In the genomic region with DNA sequence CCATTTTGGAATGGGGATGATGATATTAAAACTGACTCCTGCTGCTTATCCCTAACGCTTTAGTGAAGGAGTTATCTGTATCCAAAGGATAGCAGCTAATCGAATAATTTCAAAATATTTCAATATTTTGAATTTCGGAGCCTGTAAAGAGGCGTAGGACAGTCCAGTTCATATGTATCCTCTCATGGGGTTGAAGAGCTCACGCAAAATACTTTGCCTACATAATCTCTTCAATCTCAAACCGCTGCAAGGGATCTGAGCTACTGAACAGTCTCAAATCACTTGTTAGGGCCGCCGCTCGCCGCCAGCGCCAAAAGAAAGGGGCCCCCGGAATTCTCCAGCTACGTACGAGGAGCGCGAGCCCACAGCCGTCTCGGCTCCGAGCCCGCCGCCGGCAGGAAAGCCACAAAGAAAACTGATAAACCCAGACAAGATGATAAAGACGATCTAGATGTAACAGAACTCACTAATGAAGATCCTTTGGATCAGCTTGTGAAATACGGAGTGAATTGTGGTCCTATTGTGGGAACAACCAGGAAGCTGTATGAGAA, we compare ENCODE assay signal across 8 cellular contexts. TPM values are rescaled to one million over a fixed set of nuclear protein-coding genes. Genes with fewer than 3 reads are reported as not detected.
DNase-seq lines count a peak whose midpoint lies in the region; ATAC-seq and TF ChIP-seq lines count a peak whose summit lies in the region.

No MANE protein-coding gene starts in this region.

- H3K9me3 ChIP-seq in OCI-LY3 (ENCODE audit: insufficient read depth, low read length) = no peaks in the 10 kb centered on the region
- H3K9me3 ChIP-seq in gastrocnemius medialis = no peaks in the 10 kb centered on the region

- H3K4me3 ChIP-seq in OCI-LY3 (ENCODE audit: low read length) (peak overlapping the region; percentile 77), iPS-11a (ENCODE audit: low read depth, low read length) (peak overlapping the region; percentile 88), gastrocnemius medialis (peak overlapping the region; percentile 68 to 98 (median 93))

- intact Hi-C loops in gastrocnemius medialis (cut with DNase I; ENCODE audit: low total_unique reads) = loop anchor here (5.0 kb wide), 1 partner anchor 60 kb away; a partner anchor contains a TSS

- peak overlapping the region; percentile 93 for H3K4me2 ChIP-seq in OCI-LY3 (ENCODE audit: low read length)

- H4K20me1 ChIP-seq in OCI-LY3 (ENCODE audit: insufficient read depth, low read length) = peaks cover 7% of the 10 kb centered on the region

- no peak for TF ChIP-seq POLR2A in gastrocnemius medialis (IDR thresholded peaks at IDR 0.05)

- peaks cover 12% of the 10 kb centered on the region for H3K4me1 ChIP-seq in OCI-LY3 (ENCODE audit: low read length)
- peaks cover 8 to 11% of the 10 kb centered on the region in 2 donors for H3K4me1 ChIP-seq in gastrocnemius medialis

- H3K27me3 ChIP-seq in OCI-LY3 (ENCODE audit: low read depth, low read length) = no peaks in the 10 kb centered on the region
- no peaks in the 10 kb centered on the region for H3K27me3 ChIP-seq in gastrocnemius medialis

- in situ Hi-C loops in gastrocnemius medialis (cut with MboI; ENCODE audit: low sequenced_read_pairs in 4 of 4) = no loop called here

- H3K79me2 ChIP-seq in OCI-LY3 (ENCODE audit: low read length) = peaks cover 44% of the 10 kb centered on the region

- TF ChIP-seq CTCF in OCI-LY3 (IDR thresholded peaks at IDR 0.05; ENCODE audit: low read depth, low read length) (no peak), gastrocnemius medialis (IDR thresholded peaks at IDR 0.05 in 4 of 5, conservative IDR thresholded peaks at IDR 0.05 in 1 of 5) (no peak)

- DNase-seq in NOMO-1 (lab: John Stamatoyannopoulos, UW; ENCODE audit: unreplicated experiment in 2 of 2) = peak; percentile 38 to 41
- DNase-seq in NOMO-1 treated with dmso at 0.1 percent for 144 hours (lab: John Stamatoyannopoulos, UW; ENCODE audit: unreplicated experiment) = no peak
- DNase-seq in amniotic epithelial cell (ENCODE audit: low read depth) = peak; percentile 36
- no peak for DNase-seq in gastrocnemius medialis
- no peak for DNase-seq in GM19240 (ENCODE audit: insufficient read length, low spot score)

- H3K27ac ChIP-seq in OCI-LY3 (ENCODE audit: low read length) = peak overlapping the region; percentile 41
- peak overlapping the region; percentile 60 to 74 (median 66) for H3K27ac ChIP-seq in gastrocnemius medialis

- H2AFZ ChIP-seq in OCI-LY3 (ENCODE audit: low read depth, low read length) = peak overlapping the region; percentile 96

- peak overlapping the region; percentile 81 for H3K9ac ChIP-seq in OCI-LY3 (ENCODE audit: low read length)

- ATAC-seq in gastrocnemius medialis (peak; percentile 22 to 27), GM18868 (IDR thresholded peaks at IDR 0.05; ENCODE audit: unreplicated experiment) (no peak)

- H3K36me3 ChIP-seq in OCI-LY3 (replicated peaks; ENCODE audit: low read depth, low read length) = peaks cover 26% of the 10 kb centered on the region
- H3K36me3 ChIP-seq in gastrocnemius medialis = peaks cover 0 to 14% of the 10 kb centered on the region in 2 donors

RNA-seq across cellular contexts. Expression of a gene that starts 0.6 kb away (rescaled TPM):
- 1 to 10 TPM; 2.5 to 7.1 (median 4.1) TPM for total RNA-seq in gastrocnemius medialis

RNA-seq across cellular contexts. Expression of a gene that starts 33.4 kb away (rescaled TPM):
- total RNA-seq in gastrocnemius medialis = 1 to 10 TPM; 1.2 to 4.6 (median 2.9) TPM

Comparison
In these comparisons a context has a peak if more than half of its experiments do, and no peak if none do; other contexts are left out.
1. DNase-seq: peak in NOMO-1 (2 of 2) and amniotic epithelial cell (single experiment); none in NOMO-1 treated with dmso at 0.1 percent for 144 hours (single experiment), gastrocnemius medialis (0 of 2) and GM19240 (single experiment).
2. Peak in every context shown above with its lines, with median percentiles within 50 percentile points of each other: H3K4me3 ChIP-seq.